In the genomic region with DNA sequence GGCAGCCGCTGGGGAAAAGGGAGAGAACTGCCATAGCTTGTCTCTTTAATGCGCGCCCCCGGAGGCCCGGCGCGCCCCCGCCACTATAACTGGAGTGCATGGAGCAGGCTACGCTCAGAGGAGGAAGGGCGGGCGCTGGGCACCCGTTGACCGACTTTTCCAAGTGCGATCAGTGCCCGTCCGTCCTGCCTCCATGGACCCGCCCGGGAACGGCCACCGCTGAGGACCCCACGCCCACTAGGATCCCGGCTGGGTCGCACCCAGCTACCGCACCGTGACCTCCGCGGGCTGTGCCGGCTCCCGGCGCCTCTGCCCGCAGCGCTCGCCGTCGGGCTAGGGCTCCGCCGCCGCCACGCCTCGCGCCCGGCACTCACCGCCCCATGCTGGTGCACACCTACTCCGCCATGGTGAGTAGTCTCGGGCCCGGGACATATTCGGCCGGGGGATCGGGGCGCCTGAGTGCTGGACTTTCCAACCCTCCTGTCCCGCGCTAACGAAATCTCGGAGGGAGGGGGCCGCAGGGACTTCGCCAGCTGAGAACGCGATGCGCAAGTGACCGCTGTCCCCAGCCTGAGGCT, we compare ENCODE assay signal across 8 cellular contexts. TPM values are rescaled to one million over a fixed set of nuclear protein-coding genes. Genes with fewer than 3 reads are reported as not detected.
DNase-seq lines count a peak whose midpoint lies in the region; ATAC-seq and TF ChIP-seq lines count a peak whose summit lies in the region.

A gene (plus strand): TSS at position 117 of the 578 bp plus-strand sequence. CDS start 264 bp downstream, at position 381.

- H3K4me1 ChIP-seq in ascending aorta (peaks cover 0 to 16% of the 10 kb centered on the region in 2 donors), left ventricle myocardium inferior (peaks cover 35% of the 10 kb centered on the region)

- peaks cover 13% of the 10 kb centered on the region for H3K4me1 Mint-ChIP-seq in activated CD4-positive, alpha-beta T cell treated with anti-CD3 and anti-CD28 coated beads, Interleukin-2, amount 10 ng/mL, durations not matched to agents 24 days and 14 days
- peaks cover 17% of the 10 kb centered on the region for H3K4me1 Mint-ChIP-seq in progenitor cell of endocrine pancreas (ENCODE audit: low read depth)
- H3K4me1 Mint-ChIP-seq in activated CD4-positive, alpha-beta memory T cell treated with anti-CD3 and anti-CD28 coated beads, Interleukin-2, amount 10 ng/mL, durations not matched to agents 7 days and 5 days = peaks cover 32% of the 10 kb centered on the region

- H3K4me3 Mint-ChIP-seq in activated CD4-positive, alpha-beta T cell treated with anti-CD3 and anti-CD28 coated beads, Interleukin-2, amount 10 ng/mL, durations not matched to agents 24 days and 14 days = peak within 1 kb of the TSS; percentile 6
- H3K4me3 Mint-ChIP-seq in progenitor cell of endocrine pancreas (ENCODE audit: low read depth) = peak within 1 kb of the TSS; percentile 53
- H3K4me3 Mint-ChIP-seq in activated CD4-positive, alpha-beta memory T cell treated with anti-CD3 and anti-CD28 coated beads, Interleukin-2, amount 10 ng/mL, durations not matched to agents 7 days and 5 days = no peak within 1 kb of the TSS

- no peaks in the 10 kb centered on the region for H3K36me3 ChIP-seq in ascending aorta
- H3K36me3 ChIP-seq in left ventricle myocardium inferior = no peaks in the 10 kb centered on the region

- POLR2A ChIA-PET in activated CD4-positive, alpha-beta memory T cell treated with anti-CD3 and anti-CD28 coated beads, Interleukin-2, amount 10 ng/mL, durations not matched to agents 7 days and 5 days (lab: Charles Lee) = interaction anchor here (0.9 to 1.8 kb wide), 6 partner anchors 9 to 380 kb away, joined by 3 to 5 read pairs (median 4); a partner anchor contains a TSS

- CTCF ChIA-PET in activated CD4-positive, alpha-beta memory T cell treated with anti-CD3 and anti-CD28 coated beads, Interleukin-2, amount 10 ng/mL, durations not matched to agents 7 days and 5 days (lab: Charles Lee) = interaction anchor here (1.0 to 5.2 kb wide), 5 partner anchors 9 to 143 kb away, joined by 3 to 34 read pairs (median 3); a partner anchor contains a TSS

- H3K9me3 Mint-ChIP-seq in activated CD4-positive, alpha-beta T cell treated with anti-CD3 and anti-CD28 coated beads, Interleukin-2, amount 10 ng/mL, durations not matched to agents 24 days and 14 days = no peaks in the 10 kb centered on the region
- no peaks in the 10 kb centered on the region for H3K9me3 Mint-ChIP-seq in progenitor cell of endocrine pancreas (ENCODE audit: low read depth)
- H3K9me3 Mint-ChIP-seq in activated CD4-positive, alpha-beta memory T cell treated with anti-CD3 and anti-CD28 coated beads, Interleukin-2, amount 10 ng/mL, durations not matched to agents 7 days and 5 days = no peaks in the 10 kb centered on the region

- H3K27me3 ChIP-seq in ascending aorta (peaks cover 17% of the 10 kb centered on the region), left ventricle myocardium inferior (ENCODE audit: low read depth) (peaks cover 84% of the 10 kb centered on the region)

- DNase-seq in activated CD4-positive, alpha-beta T cell treated with anti-CD3 and anti-CD28 coated beads, Interleukin-2, amount 10 ng/mL, durations not matched to agents 24 days and 14 days = no peak
- DNase-seq in activated CD4-positive, alpha-beta T cell treated with anti-CD3 and anti-CD28 coated beads, Interleukin-2, amount 50 U/mL, for 4 hours = no peak
- DNase-seq in ascending aorta (ENCODE audit: low spot score in 2 of 2) = peak in 1 of 2 donors; percentile 70
- DNase-seq in left ventricle myocardium inferior = no peak
- DNase-seq in progenitor cell of endocrine pancreas (ENCODE audit: low spot score, unreplicated experiment) = no peak
- no peak for DNase-seq in activated T-cell treated with anti-CD3 and anti-CD28 coated beads, Interleukin-2, amount 50 U/mL, for 48 hours
- DNase-seq in activated CD4-positive, alpha-beta memory T cell treated with anti-CD3 and anti-CD28 coated beads, Interleukin-2, amount 10 ng/mL, durations not matched to agents 7 days and 5 days = no peak

- H3K27me3 Mint-ChIP-seq in activated CD4-positive, alpha-beta T cell treated with anti-CD3 and anti-CD28 coated beads, Interleukin-2, amount 10 ng/mL, durations not matched to agents 24 days and 14 days = peaks cover 36% of the 10 kb centered on the region
- H3K27me3 Mint-ChIP-seq in progenitor cell of endocrine pancreas = peaks cover 82% of the 10 kb centered on the region
- peaks cover 36% of the 10 kb centered on the region for H3K27me3 Mint-ChIP-seq in activated CD4-positive, alpha-beta memory T cell treated with anti-CD3 and anti-CD28 coated beads, Interleukin-2, amount 10 ng/mL, durations not matched to agents 7 days and 5 days

- intact Hi-C loops in activated CD4-positive, alpha-beta T cell treated with anti-CD3 and anti-CD28 coated beads, Interleukin-2, amount 10 ng/mL, durations not matched to agents 24 days and 14 days (cut with micrococcal nuclease) = no loop called here
- intact Hi-C loops in ascending aorta (cut with DNase I) (no loop called here), left ventricle myocardium inferior (cut with micrococcal nuclease) (no loop called here)

- no peak within 1 kb of the TSS for H3K27ac ChIP-seq in ascending aorta
- no peak within 1 kb of the TSS for H3K27ac ChIP-seq in left ventricle myocardium inferior (replicated peaks)

- TF ChIP-seq CTCF in ascending aorta (IDR thresholded peaks at IDR 0.05) = no peak
- no peak for TF ChIP-seq CTCF in left ventricle myocardium inferior (IDR thresholded peaks at IDR 0.05; ENCODE audit: borderline replicate concordance)
- no peak for TF ChIP-seq CTCF in progenitor cell of endocrine pancreas (IDR thresholded peaks at IDR 0.05; ENCODE audit: unreplicated experiment)

- H3K27ac Mint-ChIP-seq in activated CD4-positive, alpha-beta T cell treated with anti-CD3 and anti-CD28 coated beads, Interleukin-2, amount 10 ng/mL, durations not matched to agents 24 days and 14 days = no peak within 1 kb of the TSS
- H3K27ac Mint-ChIP-seq in progenitor cell of endocrine pancreas = no peak within 1 kb of the TSS
- H3K27ac Mint-ChIP-seq in activated CD4-positive, alpha-beta memory T cell treated with anti-CD3 and anti-CD28 coated beads, Interleukin-2, amount 10 ng/mL, durations not matched to agents 7 days and 5 days = no peak within 1 kb of the TSS

- peaks cover 1% of the 10 kb centered on the region for H3K36me3 Mint-ChIP-seq in activated CD4-positive, alpha-beta T cell treated with anti-CD3 and anti-CD28 coated beads, Interleukin-2, amount 10 ng/mL, durations not matched to agents 24 days and 14 days (ENCODE audit: low read depth)
- no peaks in the 10 kb centered on the region for H3K36me3 Mint-ChIP-seq in progenitor cell of endocrine pancreas (ENCODE audit: insufficient read depth)
- peaks cover 6% of the 10 kb centered on the region for H3K36me3 Mint-ChIP-seq in activated CD4-positive, alpha-beta memory T cell treated with anti-CD3 and anti-CD28 coated beads, Interleukin-2, amount 10 ng/mL, durations not matched to agents 7 days and 5 days (ENCODE audit: low read depth)

- ATAC-seq in GM21825 (IDR thresholded peaks at IDR 0.05; ENCODE audit: unreplicated experiment) = no peak

- H3K9me3 ChIP-seq in ascending aorta (no peaks in the 10 kb centered on the region), left ventricle myocardium inferior (replicated peaks) (no peaks in the 10 kb centered on the region)

- peak within 1 kb of the TSS; percentile 47 to 66 for H3K4me3 ChIP-seq in ascending aorta
- H3K4me3 ChIP-seq in left ventricle myocardium inferior = peak within 1 kb of the TSS; percentile 62

RNA-seq across cellular contexts. Expression of the gene that starts here (rescaled TPM):
- 0.38 and 0.49 TPM in 2 replicates for total RNA-seq in activated CD4-positive, alpha-beta T cell treated with anti-CD3 and anti-CD28 coated beads, Interleukin-2, amount 10 ng/mL, durations not matched to agents 24 days and 14 days
- total RNA-seq in ascending aorta (10.2 TPM), left ventricle myocardium inferior (0.30 TPM), progenitor cell of endocrine pancreas (0.55 and 0.84 TPM in 2 replicates)
- total RNA-seq in activated CD4-positive, alpha-beta memory T cell treated with anti-CD3 and anti-CD28 coated beads, Interleukin-2, amount 10 ng/mL, durations not matched to agents 7 days and 5 days = under 1 TPM; 0.65 to 0.85 TPM
